2 cellular contexts compared by ENCODE assay signal in genomic region chr6:43671011-43671800, GRCh38.
TF ChIP-seq lines count a peak whose summit lies in the region.

No MANE protein-coding gene starts in this region.

TF ChIP-seq in HepG2, 621 proteins besides CTCF, POLR2A, EP300 and RAD21 (continues in another document):
- peak; percentile 80; the same call in 1 of the 2 replicates for TF ChIP-seq SMAD9 (CRISPR knock-in tag; IDR thresholded peaks at IDR 0.05)
- no peak for TF ChIP-seq XBP1 (CRISPR knock-in tag; IDR thresholded peaks at IDR 0.05)
- TF ChIP-seq NFATC3 (CRISPR knock-in tag; IDR thresholded peaks at IDR 0.05), result 0 out of 2 replicates have a peak, but pooled peaks have one; percentile 87
- TF ChIP-seq, protein P1, sequence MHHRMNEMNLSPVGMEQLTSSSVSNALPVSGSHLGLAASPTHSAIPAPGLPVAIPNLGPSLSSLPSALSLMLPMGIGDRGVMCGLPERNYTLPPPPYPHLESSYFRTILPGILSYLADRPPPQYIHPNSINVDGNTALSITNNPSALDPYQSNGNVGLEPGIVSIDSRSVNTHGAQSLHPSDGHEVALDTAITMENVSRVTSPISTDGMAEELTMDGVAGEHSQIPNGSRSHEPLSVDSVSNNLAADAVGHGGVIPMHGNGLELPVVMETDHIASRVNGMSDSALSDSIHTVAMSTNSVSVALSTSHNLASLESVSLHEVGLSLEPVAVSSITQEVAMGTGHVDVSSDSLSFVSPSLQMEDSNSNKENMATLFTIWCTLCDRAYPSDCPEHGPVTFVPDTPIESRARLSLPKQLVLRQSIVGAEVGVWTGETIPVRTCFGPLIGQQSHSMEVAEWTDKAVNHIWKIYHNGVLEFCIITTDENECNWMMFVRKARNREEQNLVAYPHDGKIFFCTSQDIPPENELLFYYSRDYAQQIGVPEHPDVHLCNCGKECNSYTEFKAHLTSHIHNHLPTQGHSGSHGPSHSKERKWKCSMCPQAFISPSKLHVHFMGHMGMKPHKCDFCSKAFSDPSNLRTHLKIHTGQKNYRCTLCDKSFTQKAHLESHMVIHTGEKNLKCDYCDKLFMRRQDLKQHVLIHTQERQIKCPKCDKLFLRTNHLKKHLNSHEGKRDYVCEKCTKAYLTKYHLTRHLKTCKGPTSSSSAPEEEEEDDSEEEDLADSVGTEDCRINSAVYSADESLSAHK (CRISPR knock-in tag; IDR thresholded peaks at IDR 0.05; ENCODE audit: borderline replicate concordance), result no peak
- peak; percentile 73; the same call in 1 of the 2 replicates for TF ChIP-seq ZNF33B (CRISPR knock-in tag; IDR thresholded peaks at IDR 0.05)
- TF ChIP-seq YEATS4 (CRISPR knock-in tag; IDR thresholded peaks at IDR 0.05; ENCODE audit: borderline replicate concordance), result no peak
- 0 out of 2 replicates have a peak, but pooled peaks have one; percentile 59 for TF ChIP-seq AHR (CRISPR knock-in tag; IDR thresholded peaks at IDR 0.05)
- peak; percentile 36; the same call in 1 of the 2 replicates for TF ChIP-seq SSRP1 (CRISPR knock-in tag; IDR thresholded peaks at IDR 0.05)
- no peak for TF ChIP-seq HMGA1 (CRISPR knock-in tag; conservative IDR thresholded peaks at IDR 0.05)
- TF ChIP-seq, protein P2, sequence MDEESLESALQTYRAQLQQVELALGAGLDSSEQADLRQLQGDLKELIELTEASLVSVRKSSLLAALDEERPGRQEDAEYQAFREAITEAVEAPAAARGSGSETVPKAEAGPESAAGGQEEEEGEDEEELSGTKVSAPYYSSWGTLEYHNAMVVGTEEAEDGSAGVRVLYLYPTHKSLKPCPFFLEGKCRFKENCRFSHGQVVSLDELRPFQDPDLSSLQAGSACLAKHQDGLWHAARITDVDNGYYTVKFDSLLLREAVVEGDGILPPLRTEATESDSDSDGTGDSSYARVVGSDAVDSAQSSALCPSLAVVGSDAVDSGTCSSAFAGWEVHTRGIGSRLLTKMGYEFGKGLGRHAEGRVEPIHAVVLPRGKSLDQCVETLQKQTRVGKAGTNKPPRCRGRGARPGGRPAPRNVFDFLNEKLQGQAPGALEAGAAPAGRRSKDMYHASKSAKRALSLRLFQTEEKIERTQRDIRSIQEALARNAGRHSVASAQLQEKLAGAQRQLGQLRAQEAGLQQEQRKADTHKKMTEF (CRISPR knock-in tag; IDR thresholded peaks at IDR 0.05), result no peak
- peak; percentile 44; the same call in 1 of the 2 replicates for TF ChIP-seq ZNF546 (CRISPR knock-in tag; conservative IDR thresholded peaks at IDR 0.05)
- peak; percentile 5 for TF ChIP-seq ZNF781 (CRISPR knock-in tag; IDR thresholded peaks at IDR 0.05; ENCODE audit: borderline replicate concordance, not compliant biosample characterization)
- TF ChIP-seq ZNF709 (CRISPR knock-in tag; IDR thresholded peaks at IDR 0.05), result 0 out of 2 replicates have a peak, but pooled peaks have one; percentile 48
- TF ChIP-seq ZNF619 (CRISPR knock-in tag; IDR thresholded peaks at IDR 0.05), result no peak; the same call in 1 of the 2 replicates
- TF ChIP-seq ZNF274 (CRISPR knock-in tag; IDR thresholded peaks at IDR 0.05), result peak; percentile 40; the same call in 1 of the 2 replicates
- TF ChIP-seq CREBL2 (CRISPR knock-in tag; IDR thresholded peaks at IDR 0.05; ENCODE audit: borderline replicate concordance), result 0 out of 2 replicates have a peak, but pooled peaks have one; percentile 68
- peak; percentile 46; the same call in 1 of the 2 replicates for TF ChIP-seq POLR2G (IDR thresholded peaks at IDR 0.05; ENCODE audit: low read depth, low read length)
- 0 out of 2 replicates have a peak, but pooled peaks have one; percentile 28 for TF ChIP-seq JUND (CRISPR knock-in tag; IDR thresholded peaks at IDR 0.05)
- TF ChIP-seq RBM22 (optimal IDR thresholded peaks at IDR 0.05; ENCODE audit: low read length), result peak; percentile 63
- TF ChIP-seq IKZF4 (CRISPR knock-in tag; IDR thresholded peaks at IDR 0.05; ENCODE audit: borderline replicate concordance, low read depth, not compliant biosample characterization), result peak; percentile 53
- no peak for TF ChIP-seq FOXJ3 (CRISPR knock-in tag; IDR thresholded peaks at IDR 0.05; ENCODE audit: borderline replicate concordance)
- TF ChIP-seq, protein P3, sequence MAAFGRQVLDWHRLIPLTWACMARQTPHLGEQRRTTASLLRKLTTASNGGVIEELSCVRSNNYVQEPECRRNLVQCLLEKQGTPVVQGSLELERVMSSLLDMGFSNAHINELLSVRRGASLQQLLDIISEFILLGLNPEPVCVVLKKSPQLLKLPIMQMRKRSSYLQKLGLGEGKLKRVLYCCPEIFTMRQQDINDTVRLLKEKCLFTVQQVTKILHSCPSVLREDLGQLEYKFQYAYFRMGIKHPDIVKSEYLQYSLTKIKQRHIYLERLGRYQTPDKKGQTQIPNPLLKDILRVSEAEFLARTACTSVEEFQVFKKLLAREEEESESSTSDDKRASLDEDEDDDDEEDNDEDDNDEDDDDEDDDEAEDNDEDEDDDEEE (CRISPR knock-in tag; IDR thresholded peaks at IDR 0.05), result peak; percentile 85
- 0 out of 2 replicates have a peak, but pooled peaks have one; percentile 41 for TF ChIP-seq ZNF552 (CRISPR knock-in tag; IDR thresholded peaks at IDR 0.05; ENCODE audit: borderline replicate concordance)
- peak; percentile 16; the same call in 1 of the 2 replicates for TF ChIP-seq ZNF138 (CRISPR knock-in tag; IDR thresholded peaks at IDR 0.05; ENCODE audit: low read depth)
- TF ChIP-seq ZNF563 (CRISPR knock-in tag; IDR thresholded peaks at IDR 0.05), result peak; percentile 60; the same call in 1 of the 2 replicates
- 0 out of 2 replicates have a peak, but pooled peaks have one; percentile 15 for TF ChIP-seq NFKB2 (CRISPR knock-in tag; IDR thresholded peaks at IDR 0.05; ENCODE audit: borderline replicate concordance)
- TF ChIP-seq ZNF598 (CRISPR knock-in tag; IDR thresholded peaks at IDR 0.05; ENCODE audit: borderline replicate concordance), result peak; percentile 95; the same call in 1 of the 2 replicates
- 0 out of 2 replicates have a peak, but pooled peaks have one; percentile 11 for TF ChIP-seq GMEB2 (CRISPR knock-in tag; IDR thresholded peaks at IDR 0.05; ENCODE audit: low read depth)
- no peak for TF ChIP-seq ZNF30 (CRISPR knock-in tag; IDR thresholded peaks at IDR 0.05)

TF ChIP-seq in WTC11, 78 proteins besides CTCF, POLR2A, EP300 and RAD21:
- TF ChIP-seq, protein P4, sequence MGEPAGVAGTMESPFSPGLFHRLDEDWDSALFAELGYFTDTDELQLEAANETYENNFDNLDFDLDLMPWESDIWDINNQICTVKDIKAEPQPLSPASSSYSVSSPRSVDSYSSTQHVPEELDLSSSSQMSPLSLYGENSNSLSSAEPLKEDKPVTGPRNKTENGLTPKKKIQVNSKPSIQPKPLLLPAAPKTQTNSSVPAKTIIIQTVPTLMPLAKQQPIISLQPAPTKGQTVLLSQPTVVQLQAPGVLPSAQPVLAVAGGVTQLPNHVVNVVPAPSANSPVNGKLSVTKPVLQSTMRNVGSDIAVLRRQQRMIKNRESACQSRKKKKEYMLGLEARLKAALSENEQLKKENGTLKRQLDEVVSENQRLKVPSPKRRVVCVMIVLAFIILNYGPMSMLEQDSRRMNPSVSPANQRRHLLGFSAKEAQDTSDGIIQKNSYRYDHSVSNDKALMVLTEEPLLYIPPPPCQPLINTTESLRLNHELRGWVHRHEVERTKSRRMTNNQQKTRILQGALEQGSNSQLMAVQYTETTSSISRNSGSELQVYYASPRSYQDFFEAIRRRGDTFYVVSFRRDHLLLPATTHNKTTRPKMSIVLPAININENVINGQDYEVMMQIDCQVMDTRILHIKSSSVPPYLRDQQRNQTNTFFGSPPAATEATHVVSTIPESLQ (CRISPR knock-in tag; IDR thresholded peaks at IDR 0.05), result no peak
- TF ChIP-seq, protein P5, sequence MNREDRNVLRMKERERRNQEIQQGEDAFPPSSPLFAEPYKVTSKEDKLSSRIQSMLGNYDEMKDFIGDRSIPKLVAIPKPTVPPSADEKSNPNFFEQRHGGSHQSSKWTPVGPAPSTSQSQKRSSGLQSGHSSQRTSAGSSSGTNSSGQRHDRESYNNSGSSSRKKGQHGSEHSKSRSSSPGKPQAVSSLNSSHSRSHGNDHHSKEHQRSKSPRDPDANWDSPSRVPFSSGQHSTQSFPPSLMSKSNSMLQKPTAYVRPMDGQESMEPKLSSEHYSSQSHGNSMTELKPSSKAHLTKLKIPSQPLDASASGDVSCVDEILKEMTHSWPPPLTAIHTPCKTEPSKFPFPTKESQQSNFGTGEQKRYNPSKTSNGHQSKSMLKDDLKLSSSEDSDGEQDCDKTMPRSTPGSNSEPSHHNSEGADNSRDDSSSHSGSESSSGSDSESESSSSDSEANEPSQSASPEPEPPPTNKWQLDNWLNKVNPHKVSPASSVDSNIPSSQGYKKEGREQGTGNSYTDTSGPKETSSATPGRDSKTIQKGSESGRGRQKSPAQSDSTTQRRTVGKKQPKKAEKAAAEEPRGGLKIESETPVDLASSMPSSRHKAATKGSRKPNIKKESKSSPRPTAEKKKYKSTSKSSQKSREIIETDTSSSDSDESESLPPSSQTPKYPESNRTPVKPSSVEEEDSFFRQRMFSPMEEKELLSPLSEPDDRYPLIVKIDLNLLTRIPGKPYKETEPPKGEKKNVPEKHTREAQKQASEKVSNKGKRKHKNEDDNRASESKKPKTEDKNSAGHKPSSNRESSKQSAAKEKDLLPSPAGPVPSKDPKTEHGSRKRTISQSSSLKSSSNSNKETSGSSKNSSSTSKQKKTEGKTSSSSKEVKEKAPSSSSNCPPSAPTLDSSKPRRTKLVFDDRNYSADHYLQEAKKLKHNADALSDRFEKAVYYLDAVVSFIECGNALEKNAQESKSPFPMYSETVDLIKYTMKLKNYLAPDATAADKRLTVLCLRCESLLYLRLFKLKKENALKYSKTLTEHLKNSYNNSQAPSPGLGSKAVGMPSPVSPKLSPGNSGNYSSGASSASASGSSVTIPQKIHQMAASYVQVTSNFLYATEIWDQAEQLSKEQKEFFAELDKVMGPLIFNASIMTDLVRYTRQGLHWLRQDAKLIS (CRISPR knock-in tag; IDR thresholded peaks at IDR 0.05; ENCODE audit: borderline replicate concordance), result no peak
- TF ChIP-seq ZNF423 (CRISPR knock-in tag; IDR thresholded peaks at IDR 0.05) (no peak), NFE2L1 (CRISPR knock-in tag; IDR thresholded peaks at IDR 0.05) (no peak), ZMAT4 (CRISPR knock-in tag; IDR thresholded peaks at IDR 0.05) (no peak), OVOL2 (CRISPR knock-in tag; IDR thresholded peaks at IDR 0.05; ENCODE audit: borderline replicate concordance) (no peak), ZNF219 (CRISPR knock-in tag; IDR thresholded peaks at IDR 0.05; ENCODE audit: borderline replicate concordance) (no peak)
